Comparison of ENCODE assay signal across 21 cellular contexts in the genomic region with DNA sequence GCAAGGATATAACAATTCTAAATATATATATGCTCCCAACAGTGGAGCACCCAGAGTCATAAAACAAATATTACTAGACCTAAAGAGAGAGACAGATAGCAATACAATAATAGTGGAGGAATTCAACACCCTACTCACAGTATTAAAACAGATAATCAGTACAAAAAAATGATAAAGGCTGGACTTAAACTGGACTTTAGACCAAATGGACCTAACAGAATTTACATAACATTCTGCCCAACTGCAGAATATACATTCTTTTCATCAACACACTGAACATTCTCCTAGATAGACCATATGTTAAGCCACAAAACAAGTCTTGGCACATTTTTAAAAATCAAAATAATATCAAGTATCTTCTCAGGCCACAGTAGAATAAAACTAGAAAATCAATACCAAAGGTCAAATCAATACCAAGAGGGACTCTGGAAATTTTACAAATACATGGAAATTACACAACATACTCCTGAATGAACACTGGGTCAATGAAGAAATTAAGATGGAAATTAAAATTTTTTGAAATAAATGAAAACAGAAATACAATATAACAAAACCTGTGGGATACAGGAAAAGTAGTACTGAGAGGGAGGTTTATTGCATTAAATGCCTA.
DNase-seq lines count a peak whose midpoint lies in the region; ATAC-seq, FAIRE-seq and TF ChIP-seq lines count a peak whose summit lies in the region.
"Had no signal": no experiment of that assay in that cellular context is flagged by ENCODE, and none has a peak within 500 bp of the region (broad histone marks: within the 10 kb centered on the region; RNA-seq: fewer than 3 reads in every experiment).

No MANE protein-coding gene starts in this region.

- DNase-seq in H54 (ENCODE audit: insufficient read length, low spot score) (no peak), LNCaP clone FGC (ENCODE audit: low read depth) (no peak), left lobe of liver (ENCODE audit: low spot score) (no peak), right lobe of liver (no peak), WERI-Rb-1 (no peak)
- DNase-seq: CD4-positive, alpha-beta T cell; CD8-positive, alpha-beta memory T cell; DMS 273 treated with DMSO at 0.1 percent for 48 hours; DMS79; EL; GDM1; GM23248; H9 had no signal

- FAIRE-seq in H54 (lab: Jason Lieb, UNC) = peak; percentile 50
- FAIRE-seq: GM12878, GM19239, H1 had no signal

- H3K27me3 ChIP-seq in right lobe of liver (no peaks in the 10 kb centered on the region), WERI-Rb-1 (ENCODE audit: insufficient read depth, low read depth, severe bottlenecking) (no peaks in the 10 kb centered on the region)
- H3K27me3 ChIP-seq: BLaER1 had no signal

- H3K4me1 ChIP-seq in right lobe of liver = peaks cover 0 to 13% (median 6%) of the 10 kb centered on the region in 4 donors
- H3K4me1 ChIP-seq: BLaER1 had no signal

- no peak for TF ChIP-seq POLR2A in H54 (IDR thresholded peaks at IDR 0.05; ENCODE audit: low read depth, low read length)
- no peak for TF ChIP-seq POLR2A in right lobe of liver (IDR thresholded peaks at IDR 0.05)

- ATAC-seq in left lobe of liver = peak; percentile 62
- ATAC-seq in right lobe of liver = peak; percentile 51 to 72 (median 61)
- no peak for ATAC-seq in HG03135 (IDR thresholded peaks at IDR 0.05; ENCODE audit: unreplicated experiment)
- ATAC-seq in HG03139 (IDR thresholded peaks at IDR 0.05; ENCODE audit: unreplicated experiment) = no peak
- ATAC-seq: GM12878, HCT116 had no signal

- no peak overlapping the region for H3K27ac ChIP-seq in right lobe of liver
- no peak overlapping the region for H3K27ac ChIP-seq in WERI-Rb-1
- H3K27ac ChIP-seq: BLaER1, C4-2B, GM23248 had no signal

- intact Hi-C loops in right lobe of liver (cut with DNase I) = no loop called here

- peak overlapping the region; percentile 22 for H3K4me3 ChIP-seq in LNCaP clone FGC (ENCODE audit: low read depth, low read length)
- no peak overlapping the region for H3K4me3 ChIP-seq in right lobe of liver
- H3K4me3 ChIP-seq in WERI-Rb-1 (ENCODE audit: low read depth, low read length) = no peak overlapping the region
- H3K4me3 ChIP-seq: BLaER1, GM12878, GM23248 had no signal

- TF ChIP-seq CTCF in LNCaP clone FGC (IDR thresholded peaks at IDR 0.05; ENCODE audit: control insufficient read depth, extremely low read depth, insufficient read depth) (no peak), right lobe of liver (IDR thresholded peaks at IDR 0.05) (no peak), WERI-Rb-1 (IDR thresholded peaks at IDR 0.05; ENCODE audit: low read depth, low read length) (no peak)

- no peaks in the 10 kb centered on the region for H3K36me3 ChIP-seq in right lobe of liver
- no peaks in the 10 kb centered on the region for H3K36me3 ChIP-seq in WERI-Rb-1
- H3K36me3 ChIP-seq: BLaER1 had no signal

- no peaks in the 10 kb centered on the region for H3K9me3 ChIP-seq in right lobe of liver
- peaks cover 7% of the 10 kb centered on the region for H3K9me3 ChIP-seq in WERI-Rb-1 (ENCODE audit: severe bottlenecking)
- H3K9me3 ChIP-seq: BLaER1 had no signal

Comparison
In these comparisons a context has a peak if more than half of its experiments do, and no peak if none do; other contexts are left out.
1. ATAC-seq: peak in left lobe of liver (single experiment) and right lobe of liver (4 of 4); none in HG03135 (single experiment) and HG03139 (single experiment).